Comparison of ENCODE assay signal across 18 cellular contexts in genomic region chr11:20060647-20061205, GRCh38.
A peak's percentile ranks its signal among the peaks of the same experiment; 100 is the strongest.
DNase-seq lines count a peak whose midpoint lies in the region; ATAC-seq and TF ChIP-seq lines count a peak whose summit lies in the region.
"Had no signal": no experiment of that assay in that cellular context is flagged by ENCODE, and none has a peak within 500 bp of the region (broad histone marks: within the 10 kb centered on the region; RNA-seq: fewer than 3 reads in every experiment).

No MANE protein-coding gene starts in this region.

- no peak overlapping the region for H2BK12ac ChIP-seq in trophoblast cell (ENCODE audit: low read length)

- H3K36me3 Mint-ChIP-seq in type B pancreatic cell, result peaks cover 46% of the 10 kb centered on the region
- H3K36me3 Mint-ChIP-seq: CD4-positive, alpha-beta memory T cell had no signal

- intact Hi-C loops in cardiac septum (cut with DNase I), result no loop called here
- intact Hi-C loops in heart right ventricle (cut with DNase I), result no loop called here

- TF ChIP-seq CTCF in cardiac muscle cell (IDR thresholded peaks at IDR 0.05; ENCODE audit: low read depth, low read length) (no peak), heart right ventricle (IDR thresholded peaks at IDR 0.05) (no peak), type B pancreatic cell (conservative IDR thresholded peaks at IDR 0.05) (no peak)

- H3K4me2 ChIP-seq in trophoblast cell (ENCODE audit: low read length), result no peak overlapping the region

- H3K23ac ChIP-seq in trophoblast cell (ENCODE audit: low read length), result peak overlapping the region; percentile 90

- no peaks in the 10 kb centered on the region for H3K27me3 ChIP-seq in cardiac muscle cell
- H3K27me3 ChIP-seq in heart right ventricle, result no peaks in the 10 kb centered on the region
- H3K27me3 ChIP-seq in trophoblast cell (ENCODE audit: insufficient read depth, low read length), result no peaks in the 10 kb centered on the region

- no peak overlapping the region for H2AK5ac ChIP-seq in trophoblast cell (ENCODE audit: low read length)

- no peaks in the 10 kb centered on the region for H3K9me3 Mint-ChIP-seq in type B pancreatic cell
- H3K9me3 Mint-ChIP-seq: CD4-positive, alpha-beta memory T cell; H9 had no signal

- peak in 6 of 8 donors; percentile 24 to 48 (median 38) for ATAC-seq in heart right ventricle
- ATAC-seq: PC-3 had no signal

- H2AFZ ChIP-seq in trophoblast cell (ENCODE audit: insufficient read depth, low read length, poor library complexity), result no peak overlapping the region

- no peak overlapping the region for H4K91ac ChIP-seq in trophoblast cell (ENCODE audit: low read depth, low read length)

- H3K4ac ChIP-seq in trophoblast cell (ENCODE audit: low read depth, low read length), result no peak overlapping the region

- no peak overlapping the region for H3K4me3 Mint-ChIP-seq in type B pancreatic cell
- H3K4me3 Mint-ChIP-seq: CD4-positive, alpha-beta memory T cell; H9 had no signal

- H3K9ac ChIP-seq in trophoblast cell (ENCODE audit: low read length), result no peak overlapping the region

- H3K36me3 ChIP-seq in cardiac muscle cell, result peaks cover 93% of the 10 kb centered on the region
- H3K36me3 ChIP-seq in heart right ventricle, result peaks cover 0 to 89% (median 6%) of the 10 kb centered on the region in 9 donors
- H3K36me3 ChIP-seq in trophoblast cell (ENCODE audit: control insufficient read depth in 1 of 2, insufficient read depth in 2 of 2, low read length in 2 of 2), result peaks cover 14 to 46% of the 10 kb centered on the region in 2 experiments

- peaks cover 28% of the 10 kb centered on the region for H3K4me1 Mint-ChIP-seq in type B pancreatic cell (ENCODE audit: unreplicated experiment)
- H3K4me1 Mint-ChIP-seq: CD4-positive, alpha-beta memory T cell had no signal

- H2BK120ac ChIP-seq in trophoblast cell (ENCODE audit: insufficient read depth, low read length, poor library complexity), result no peak overlapping the region

- H3K27me3 Mint-ChIP-seq in type B pancreatic cell, result no peaks in the 10 kb centered on the region
- H3K27me3 Mint-ChIP-seq: CD4-positive, alpha-beta memory T cell had no signal

- H2BK5ac ChIP-seq in trophoblast cell (ENCODE audit: low read depth, low read length, poor library complexity), result no peak overlapping the region

- H3K4me1 ChIP-seq in cardiac muscle cell (ENCODE audit: low read depth) (peaks cover 14% of the 10 kb centered on the region), heart right ventricle (peaks cover 0 to 63% (median 14%) of the 10 kb centered on the region in 9 donors), trophoblast cell (ENCODE audit: control insufficient read depth in 1 of 2, insufficient read depth in 2 of 2, low read length in 2 of 2) (peaks cover 10 to 14% of the 10 kb centered on the region in 2 experiments)

- H3K18ac ChIP-seq in trophoblast cell (ENCODE audit: low read length), result no peak overlapping the region

- DNase-seq in cardiac muscle cell (ENCODE audit: low read depth in 1 of 2, low spot score in 1 of 2), result no peak
- no peak for DNase-seq in cardiac septum (ENCODE audit: low spot score)
- no peak for DNase-seq in heart right ventricle
- DNase-seq in trophoblast cell, result no peak
- no peak for DNase-seq in UCSD-AML1 (lab: John Stamatoyannopoulos, UW; ENCODE audit: unreplicated experiment)
- no peak for DNase-seq in type B pancreatic cell (ENCODE audit: extremely low spot score, unreplicated experiment)
- DNase-seq in NCI-H82 (lab: John Stamatoyannopoulos, UW), result no peak
- DNase-seq in NCI-H345 treated with DMSO at 0.1 percent for 48 hours (lab: John Stamatoyannopoulos, UW; ENCODE audit: unreplicated experiment), result no peak
- DNase-seq: Calu3; CD4-positive, alpha-beta memory T cell; DMS53; H9; IMR-90; Karpas-422; NCI-H1105; NCI-H1694 treated with DMSO at 0.1 percent for 48 hours; NCI-H446; PC-3 had no signal

- no peaks in the 10 kb centered on the region for H3K9me3 ChIP-seq in cardiac muscle cell (ENCODE audit: low read depth)
- H3K9me3 ChIP-seq in heart right ventricle, result no peaks in the 10 kb centered on the region
- H3K9me3 ChIP-seq in trophoblast cell (ENCODE audit: insufficient read depth, low read depth, low read length), result no peaks in the 10 kb centered on the region

- H3K79me2 ChIP-seq in trophoblast cell (ENCODE audit: control insufficient read depth, insufficient read depth, low read length, poor library complexity), result no peaks in the 10 kb centered on the region

- 71 to 79% methylated on average over 7 of the region's 7 CpGs for WGBS in heart right ventricle, 2 donors
- no CpG with 5 or more reads among the region's 7 CpGs for WGBS in trophoblast cell (ENCODE audit: extremely low coverage, insufficient coverage, insufficient read length)

- no peak overlapping the region for H3K4me3 ChIP-seq in cardiac muscle cell
- no peak overlapping the region for H3K4me3 ChIP-seq in heart right ventricle
- no peak overlapping the region for H3K4me3 ChIP-seq in trophoblast cell (ENCODE audit: low read depth, low read length)

- no peak overlapping the region for H3K14ac ChIP-seq in trophoblast cell (ENCODE audit: low read length)

- no peak overlapping the region for H4K12ac ChIP-seq in trophoblast cell (ENCODE audit: low read depth, low read length)

- no peak overlapping the region for H3K27ac Mint-ChIP-seq in type B pancreatic cell
- H3K27ac Mint-ChIP-seq: CD4-positive, alpha-beta memory T cell had no signal

- H3K79me1 ChIP-seq in trophoblast cell (ENCODE audit: low read length), result peaks cover 8% of the 10 kb centered on the region

- H4K8ac ChIP-seq in trophoblast cell (ENCODE audit: low read depth, low read length), result no peak overlapping the region

- peak overlapping the region; percentile 63 for H3K27ac ChIP-seq in cardiac muscle cell
- H3K27ac ChIP-seq in heart right ventricle, result peak overlapping the region in 4 of 10 donors; percentile 8 to 62 (median 28)
- peak overlapping the region; percentile 59 for H3K27ac ChIP-seq in trophoblast cell (ENCODE audit: low read depth, low read length)
